27 cellular contexts compared by ENCODE assay signal in genomic region chr10:8075282-8076260, GRCh38. TPM values are rescaled to one million over a fixed set of nuclear protein-coding genes. Genes with fewer than 3 reads are reported as not detected.
A peak's percentile ranks its signal among the peaks of the same experiment; 100 is the strongest.
DNase-seq lines count a peak whose midpoint lies in the region; ATAC-seq and TF ChIP-seq lines count a peak whose summit lies in the region.
"Had no signal": no experiment of that assay in that cellular context is flagged by ENCODE, and none has a peak within 500 bp of the region (broad histone marks: within the 10 kb centered on the region; RNA-seq: fewer than 3 reads in every experiment).

No MANE protein-coding gene starts in this region.

- H3K4me1 ChIP-seq in HUES48 (ENCODE audit: control insufficient read depth, insufficient read depth, low read length): peaks cover 16% of the 10 kb centered on the region
- H3K4me1 ChIP-seq in neural progenitor cell: peaks cover 31% of the 10 kb centered on the region
- H3K4me1 ChIP-seq: spleen had no signal

- peak overlapping the region; percentile 1; the same call in 1 of the 2 replicates for H3K27ac ChIP-seq in 22Rv1
- H3K27ac ChIP-seq in HUES48 (ENCODE audit: low read depth, low read length): peak overlapping the region; percentile 40
- no peak overlapping the region for H3K27ac ChIP-seq in neural progenitor cell
- H3K27ac ChIP-seq: spleen had no signal

- TF ChIP-seq CTCF in 22Rv1 (IDR thresholded peaks at IDR 0.05): no peak
- TF ChIP-seq CTCF in neural progenitor cell (IDR thresholded peaks at IDR 0.05): no peak

- peak; percentile 11 for ATAC-seq in effector memory CD8-positive, alpha-beta T cell (replicated peaks)
- ATAC-seq in GM19455 (IDR thresholded peaks at IDR 0.05; ENCODE audit: unreplicated experiment): no peak
- no peak for ATAC-seq in GM19395 (IDR thresholded peaks at IDR 0.05; ENCODE audit: unreplicated experiment)
- ATAC-seq in GM18867 (IDR thresholded peaks at IDR 0.05; ENCODE audit: unreplicated experiment): no peak
- no peak for ATAC-seq in GM18858 (IDR thresholded peaks at IDR 0.05; ENCODE audit: unreplicated experiment)
- ATAC-seq: left lobe of liver; mucosa of descending colon; stimulated activated naive CD8-positive, alpha-beta T cell treated with anti-CD3 and anti-CD28 coated beads, Interleukin-15, amount 100 ng/mL, for 72 hours; T-cell had no signal

- H3K9ac ChIP-seq in HUES48 (ENCODE audit: low read depth, low read length) (0 out of 2 replicates have a peak overlapping the region, but pooled peaks have one; percentile 4), neural progenitor cell (no peak overlapping the region)

- peaks cover 25 to 27% of the 10 kb centered on the region in 2 donors for H3K4me1 Mint-ChIP-seq in effector memory CD8-positive, alpha-beta T cell (ENCODE audit: low read depth in 2 of 2)
- peaks cover 22% of the 10 kb centered on the region for H3K4me1 Mint-ChIP-seq in neural progenitor cell

- H3K4me2 ChIP-seq in neural progenitor cell: peak overlapping the region; percentile 53

- H3K27me3 Mint-ChIP-seq in effector memory CD8-positive, alpha-beta T cell: no peaks in the 10 kb centered on the region
- peaks cover 4% of the 10 kb centered on the region for H3K27me3 Mint-ChIP-seq in neural progenitor cell (ENCODE audit: insufficient read depth, low read depth)
- H3K27me3 Mint-ChIP-seq: activated CD4-positive, alpha-beta T cell treated with anti-CD3 and anti-CD28 coated beads, Interleukin-2, amount 10 ng/mL, durations not matched to agents 7 days and 5 days; central memory CD8-positive, alpha-beta T cell; stimulated activated naive CD8-positive, alpha-beta T cell treated with anti-CD3 and anti-CD28 coated beads, Interleukin-15, amount 100 ng/mL, for 72 hours; T-cell had no signal

- H3K27me3 ChIP-seq in HUES48 (ENCODE audit: control insufficient read depth, insufficient read depth, low read length) (no peaks in the 10 kb centered on the region; the same call in none of the 2 replicates), neural progenitor cell (peaks cover 5% of the 10 kb centered on the region)

- H3K79me2 ChIP-seq in neural progenitor cell (ENCODE audit: low read depth): no peaks in the 10 kb centered on the region

- H3K9me3 ChIP-seq in HUES48 (ENCODE audit: control insufficient read depth, insufficient read depth, low read length) (no peaks in the 10 kb centered on the region), neural progenitor cell (ENCODE audit: low read depth) (no peaks in the 10 kb centered on the region)
- H3K9me3 ChIP-seq: mucosa of descending colon, spleen had no signal

- peak overlapping the region; percentile 51 for H2AFZ ChIP-seq in neural progenitor cell (replicated peaks)

- H3K36me3 Mint-ChIP-seq in effector memory CD8-positive, alpha-beta T cell (ENCODE audit: insufficient read depth): peaks cover 87% of the 10 kb centered on the region
- H3K36me3 Mint-ChIP-seq in neural progenitor cell: no peaks in the 10 kb centered on the region

- peaks cover 4% of the 10 kb centered on the region for H3F3A ChIP-seq in neural progenitor cell (ENCODE audit: low read depth)

- no peak overlapping the region for H3K4me3 Mint-ChIP-seq in effector memory CD8-positive, alpha-beta T cell
- no peak overlapping the region for H3K4me3 Mint-ChIP-seq in neural progenitor cell
- H3K4me3 Mint-ChIP-seq: activated CD4-positive, alpha-beta T cell treated with anti-CD3 and anti-CD28 coated beads, Interleukin-2, amount 10 ng/mL, durations not matched to agents 7 days and 5 days; central memory CD8-positive, alpha-beta T cell; stimulated activated naive CD8-positive, alpha-beta T cell treated with anti-CD3 and anti-CD28 coated beads, Interleukin-15, amount 100 ng/mL, for 72 hours; T-cell had no signal

- H3K9me3 Mint-ChIP-seq in effector memory CD8-positive, alpha-beta T cell: no peaks in the 10 kb centered on the region
- no peaks in the 10 kb centered on the region for H3K9me3 Mint-ChIP-seq in neural progenitor cell
- H3K9me3 Mint-ChIP-seq: activated CD4-positive, alpha-beta T cell treated with anti-CD3 and anti-CD28 coated beads, Interleukin-2, amount 10 ng/mL, durations not matched to agents 7 days and 5 days; central memory CD8-positive, alpha-beta T cell; stimulated activated naive CD8-positive, alpha-beta T cell treated with anti-CD3 and anti-CD28 coated beads, Interleukin-15, amount 100 ng/mL, for 72 hours; T-cell had no signal

- no peaks in the 10 kb centered on the region for H4K20me1 ChIP-seq in neural progenitor cell (ENCODE audit: low read depth)

- H3K4me3 ChIP-seq in HUES48 (ENCODE audit: low read depth, low read length) (no peak overlapping the region), neural progenitor cell (no peak overlapping the region)
- H3K4me3 ChIP-seq: mucosa of descending colon, spleen had no signal

- peak overlapping the region; percentile 81 to 82 for H3K27ac Mint-ChIP-seq in effector memory CD8-positive, alpha-beta T cell
- no peak overlapping the region for H3K27ac Mint-ChIP-seq in neural progenitor cell
- H3K27ac Mint-ChIP-seq: activated CD4-positive, alpha-beta T cell treated with anti-CD3 and anti-CD28 coated beads, Interleukin-2, amount 10 ng/mL, durations not matched to agents 7 days and 5 days had no signal

- no peak for DNase-seq in effector memory CD8-positive, alpha-beta T cell
- DNase-seq in neural progenitor cell (ENCODE audit: low spot score): peak; percentile 50
- DNase-seq: activated CD4-positive, alpha-beta T cell treated with anti-CD3 and anti-CD28 coated beads, Interleukin-2, amount 10 ng/mL, durations not matched to agents 7 days and 5 days; activated effector memory CD4-positive, alpha-beta T cell treated with anti-CD3 and anti-CD28 coated beads, Interleukin-2, amount 50 U/mL, for 16 hours; anterior cingulate cortex; C1 segment of cervical spinal cord; effector CD8-positive, alpha-beta T cell; Karpas-422; mucosa of descending colon; NCI-H187 treated with DMSO at 0.1 percent for 48 hours; NCI-H226; NCI-H82; SHP77; spleen; stimulated activated CD4-positive, alpha-beta T cell treated with anti-CD3 and anti-CD28 coated beads, Interleukin-4, amount 100 ng/mL, for 4 hours; stimulated activated naive CD8-positive, alpha-beta T cell treated with anti-CD3 and anti-CD28 coated beads, Interleukin-15, amount 100 ng/mL, for 72 hours; T-cell had no signal

- H3K36me3 ChIP-seq in HUES48 (ENCODE audit: control insufficient read depth, insufficient read depth, low read length): no peaks in the 10 kb centered on the region
- H3K36me3 ChIP-seq in neural progenitor cell: no peaks in the 10 kb centered on the region

RNA-seq across cellular contexts. Expression of gene GATA3, which starts 21.1 kb away (rescaled TPM):
- total RNA-seq in neural progenitor cell (ENCODE audit: low replicate concordance): 0.09 TPM in 1 of 2 replicates, not detected in the other
- total RNA-seq: fibroblast of lung, OCI-LY7 had no signal
